In the genomic region with DNA sequence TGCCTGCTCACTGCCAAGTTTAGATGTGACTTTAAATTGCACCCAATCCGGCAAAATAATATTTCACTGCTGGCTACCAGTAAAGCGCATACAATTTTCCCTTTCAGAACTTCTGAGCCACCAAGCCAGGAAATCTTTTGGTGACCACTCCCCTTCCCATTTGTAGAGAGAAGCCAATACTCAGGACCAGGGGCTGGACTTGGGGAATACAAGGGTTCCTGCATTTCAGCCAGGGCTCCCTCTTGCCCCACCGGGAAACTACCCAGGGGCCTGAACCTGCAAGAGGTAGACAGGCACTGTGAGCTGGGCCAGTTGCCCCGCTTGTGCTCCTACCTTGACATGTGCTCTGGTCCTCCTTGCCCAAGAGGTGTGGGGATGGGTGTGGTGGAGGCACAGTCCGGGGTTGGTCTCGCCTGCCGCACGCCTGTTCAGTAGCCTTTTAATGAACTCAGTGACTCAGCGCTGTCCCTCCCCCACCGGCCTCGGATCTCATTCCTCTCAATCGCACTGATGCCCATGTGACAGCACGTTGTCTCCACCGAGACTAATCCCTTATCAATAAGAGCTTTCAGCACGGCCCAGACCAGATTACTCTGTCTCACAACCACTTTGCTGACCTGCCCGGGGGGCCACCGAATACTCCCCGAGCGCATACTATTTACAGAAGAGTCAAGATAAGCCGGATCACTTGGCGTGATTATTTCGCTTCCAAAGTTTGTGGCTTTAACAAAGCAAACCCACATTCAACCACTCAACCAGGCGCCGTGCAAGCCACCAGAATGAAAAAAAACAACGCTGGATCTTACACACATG, we compare ENCODE assay signal across 11 cellular contexts.
DNase-seq lines count a peak whose midpoint lies in the region; ATAC-seq, FAIRE-seq and TF ChIP-seq lines count a peak whose summit lies in the region.
"Had no signal": no experiment of that assay in that cellular context is flagged by ENCODE, and none has a peak within 500 bp of the region (broad histone marks: within the 10 kb centered on the region; RNA-seq: fewer than 3 reads in every experiment).

No MANE protein-coding gene starts in this region.

- no peaks in the 10 kb centered on the region for H3K4me1 ChIP-seq in pancreas
- H3K4me1 ChIP-seq: BLaER1 had no signal

- H3K4me3 ChIP-seq in SK-N-MC (peak overlapping the region; percentile 76), pancreas (no peak overlapping the region)
- H3K4me3 ChIP-seq: BLaER1 had no signal

- no peak overlapping the region for H3K27ac Mint-ChIP-seq in activated T-helper 1 cell treated with anti-CD3 and anti-CD28 coated beads, Interleukin-12 subunit alpha, Interleukin-12 subunit beta, Interleukin-2, Interleukin-4 antibody, amounts not matched to agents 30 ng/mL and 10 ng/mL and 1 ng/mL, durations not matched to agents 14 hours and 24 hours and 36 hours
- H3K27ac Mint-ChIP-seq: naive B cell had no signal

- no peaks in the 10 kb centered on the region for H3K36me3 Mint-ChIP-seq in activated T-helper 1 cell treated with anti-CD3 and anti-CD28 coated beads, Interleukin-12 subunit alpha, Interleukin-12 subunit beta, Interleukin-2, Interleukin-4 antibody, amounts not matched to agents 30 ng/mL and 10 ng/mL and 1 ng/mL, durations not matched to agents 14 hours and 24 hours and 36 hours (ENCODE audit: low read depth)
- H3K36me3 Mint-ChIP-seq: naive B cell had no signal

- H3K4me1 Mint-ChIP-seq in activated T-helper 1 cell treated with anti-CD3 and anti-CD28 coated beads, Interleukin-12 subunit alpha, Interleukin-12 subunit beta, Interleukin-2, Interleukin-4 antibody, amounts not matched to agents 30 ng/mL and 10 ng/mL and 1 ng/mL, durations not matched to agents 14 hours and 24 hours and 36 hours (ENCODE audit: low read depth) = no peaks in the 10 kb centered on the region
- H3K4me1 Mint-ChIP-seq: naive B cell had no signal

- intact Hi-C loops in Right ventricle myocardium inferior (cut with DNase I) = loop anchor here (2.0 to 5.0 kb wide), 3 partner anchors 89 to 129 kb away; no protein-coding TSS in a partner anchor
- intact Hi-C loops in pancreas (cut with DNase I) = no loop called here
- intact Hi-C loops in activated T-helper 1 cell treated with anti-CD3 and anti-CD28 coated beads, Interleukin-12 subunit alpha, Interleukin-12 subunit beta, Interleukin-2, Interleukin-4 antibody, amounts not matched to agents 30 ng/mL and 10 ng/mL and 1 ng/mL, durations not matched to agents 14 hours and 24 hours and 36 hours (cut with micrococcal nuclease) = no loop called here

- ATAC-seq in Right ventricle myocardium inferior (peak; percentile 89), pancreas (peak in 3 of 4 donors; percentile 65 to 80 (median 74)), HG03442 (IDR thresholded peaks at IDR 0.05; ENCODE audit: unreplicated experiment) (no peak)

- H3K9me3 ChIP-seq in SK-N-MC (ENCODE audit: low read depth, low read length) = no peaks in the 10 kb centered on the region
- H3K9me3 ChIP-seq in pancreas = no peaks in the 10 kb centered on the region
- H3K9me3 ChIP-seq: BLaER1 had no signal

- H3K27ac ChIP-seq in SK-N-MC = peak overlapping the region; percentile 96
- H3K27ac ChIP-seq in pancreas = no peak overlapping the region
- H3K27ac ChIP-seq: BLaER1 had no signal

- H3K9me3 Mint-ChIP-seq in activated T-helper 1 cell treated with anti-CD3 and anti-CD28 coated beads, Interleukin-12 subunit alpha, Interleukin-12 subunit beta, Interleukin-2, Interleukin-4 antibody, amounts not matched to agents 30 ng/mL and 10 ng/mL and 1 ng/mL, durations not matched to agents 14 hours and 24 hours and 36 hours = no peaks in the 10 kb centered on the region
- H3K9me3 Mint-ChIP-seq: naive B cell had no signal

- no peaks in the 10 kb centered on the region for H3K27me3 ChIP-seq in pancreas
- H3K27me3 ChIP-seq: BLaER1 had no signal

- peak overlapping the region; percentile 50 for H3K9ac ChIP-seq in SK-N-MC (ENCODE audit: insufficient read length)
- H3K9ac ChIP-seq: BLaER1 had no signal

- TF ChIP-seq CTCF in pancreas (IDR thresholded peaks at IDR 0.05) = no peak

- DNase-seq in DMS 273 treated with DMSO at 0.1 percent for 48 hours (lab: John Stamatoyannopoulos, UW) = peak; percentile 50
- no peak for DNase-seq in SK-N-MC (ENCODE audit: low read depth, low spot score)
- peak; percentile 90 for DNase-seq in Right ventricle myocardium inferior (ENCODE audit: missing footprints)
- DNase-seq in pancreas = peak in 2 of 6 donors; percentile 47 to 57
- DNase-seq in Ammon's horn (ENCODE audit: low spot score) = no peak
- no peak for DNase-seq in COR-L47 (lab: John Stamatoyannopoulos, UW)
- no peak for DNase-seq in activated T-helper 1 cell treated with anti-CD3 and anti-CD28 coated beads, Interleukin-12 subunit alpha, Interleukin-12 subunit beta, Interleukin-2, Interleukin-4 antibody, amounts not matched to agents 30 ng/mL and 10 ng/mL and 1 ng/mL, durations not matched to agents 14 hours and 24 hours and 36 hours (ENCODE audit: low spot score)
- DNase-seq: naive B cell, NCI-H1048 had no signal

- H3K36me3 ChIP-seq in SK-N-MC (ENCODE audit: insufficient read depth, low read length) (no peaks in the 10 kb centered on the region), pancreas (no peaks in the 10 kb centered on the region)
- H3K36me3 ChIP-seq: BLaER1 had no signal

- 38 to 43% methylated on average over 25 of the region's 25 CpGs for WGBS in pancreas, 2 donors

- FAIRE-seq in pancreas (lab: Jason Lieb, UNC) = no peak

- H3K27me3 Mint-ChIP-seq in activated T-helper 1 cell treated with anti-CD3 and anti-CD28 coated beads, Interleukin-12 subunit alpha, Interleukin-12 subunit beta, Interleukin-2, Interleukin-4 antibody, amounts not matched to agents 30 ng/mL and 10 ng/mL and 1 ng/mL, durations not matched to agents 14 hours and 24 hours and 36 hours (ENCODE audit: insufficient read depth) = peaks cover 6% of the 10 kb centered on the region

- H3K4me3 Mint-ChIP-seq in activated T-helper 1 cell treated with anti-CD3 and anti-CD28 coated beads, Interleukin-12 subunit alpha, Interleukin-12 subunit beta, Interleukin-2, Interleukin-4 antibody, amounts not matched to agents 30 ng/mL and 10 ng/mL and 1 ng/mL, durations not matched to agents 14 hours and 24 hours and 36 hours = no peak overlapping the region
- H3K4me3 Mint-ChIP-seq: naive B cell had no signal

Comparison
In these comparisons a context has a peak if more than half of its experiments do, and no peak if none do; other contexts are left out.
1. DNase-seq: peak in DMS 273 treated with DMSO at 0.1 percent for 48 hours (single experiment) and Right ventricle myocardium inferior (single experiment); none in SK-N-MC (single experiment), Ammon's horn (single experiment), COR-L47 (single experiment) and activated T-helper 1 cell treated with anti-CD3 and anti-CD28 coated beads, Interleukin-12 subunit alpha, Interleukin-12 subunit beta, Interleukin-2, Interleukin-4 antibody, amounts not matched to agents 30 ng/mL and 10 ng/mL and 1 ng/mL, durations not matched to agents 14 hours and 24 hours and 36 hours (single experiment).